ENCODE assay signal across 10 cellular contexts in genomic region chr2:207254526-207255464, GRCh38.
DNase-seq lines count a peak whose midpoint lies in the region; ATAC-seq, FAIRE-seq and TF ChIP-seq lines count a peak whose summit lies in the region.
"Had no signal": no experiment of that assay in that cellular context is flagged by ENCODE, and none has a peak within 500 bp of the region (broad histone marks: within the 10 kb centered on the region; RNA-seq: fewer than 3 reads in every experiment).

No MANE protein-coding gene starts in this region.

- H3K27me3 ChIP-seq in endothelial cell of umbilical vein (ENCODE audit: control insufficient read depth in 2 of 2, insufficient read depth in 2 of 2, low read length in 2 of 2) = no peaks in the 10 kb centered on the region
- no peaks in the 10 kb centered on the region for H3K27me3 ChIP-seq in skeletal muscle satellite cell (ENCODE audit: control insufficient read depth, insufficient read depth, low read length)
- H3K27me3 ChIP-seq in aorta (ENCODE audit: control insufficient read depth in 1 of 2, insufficient read depth in 2 of 2, low read length in 1 of 2) = no peaks in the 10 kb centered on the region
- H3K27me3 ChIP-seq in uterus = no peaks in the 10 kb centered on the region
- H3K27me3 ChIP-seq: tibial nerve had no signal

- H3K4me1 ChIP-seq in endothelial cell of umbilical vein (ENCODE audit: control insufficient read depth, extremely low read depth, insufficient read depth, low read length) (peaks cover 35% of the 10 kb centered on the region), skeletal muscle satellite cell (ENCODE audit: control insufficient read depth, insufficient read depth, low read length) (peaks cover 100% of the 10 kb centered on the region), aorta (ENCODE audit: control insufficient read depth in 1 of 2, insufficient read depth in 2 of 2, low read length in 2 of 2) (peaks cover 0 to 2% of the 10 kb centered on the region in 2 donors), uterus (peaks cover 4 to 7% of the 10 kb centered on the region in 2 donors)

- H3K79me2 ChIP-seq in endothelial cell of umbilical vein (ENCODE audit: control insufficient read depth, insufficient read depth, low read length) = no peaks in the 10 kb centered on the region

- no peaks in the 10 kb centered on the region for H3K9me1 ChIP-seq in endothelial cell of umbilical vein (replicated peaks; ENCODE audit: control insufficient read depth, extremely low read depth, insufficient read depth, low read length)

- 80 to 84% methylated on average over 9 of the region's 9 CpGs for WGBS in aorta, 2 donors

- DNase-seq in OCI-M1 (lab: John Stamatoyannopoulos, UW) (peak; percentile 83), endothelial cell of umbilical vein (ENCODE audit: low read depth, low spot score) (peak; percentile 56), aorta (no peak), uterus (no peak), SW 1271 (lab: John Stamatoyannopoulos, UW) (no peak)
- DNase-seq: cerebellar nuclear complex; NK-92 treated with Interleukin-12 subunit alpha and Interleukin-12 subunit beta, amount 100 ng/mL, for 24 hours had no signal

- CTCF ChIA-PET in endothelial cell of umbilical vein (lab: Charles Lee) = interaction anchor here (0.9 to 1.2 kb wide), 2 partner anchors 29 to 218 kb away, joined by 3 to 4 read pairs; no protein-coding TSS in a partner anchor

- ATAC-seq in GM21786 (IDR thresholded peaks at IDR 0.05; ENCODE audit: unreplicated experiment) (peak; percentile 41), aorta (ENCODE audit: low FRiP score) (no peak)

- H3K36me3 ChIP-seq in endothelial cell of umbilical vein (ENCODE audit: control insufficient read depth in 2 of 2, extremely low read depth in 1 of 2, insufficient read depth in 2 of 2, low read length in 2 of 2) (no peaks in the 10 kb centered on the region), skeletal muscle satellite cell (ENCODE audit: insufficient read depth, low read length) (no peaks in the 10 kb centered on the region), aorta (ENCODE audit: control insufficient read depth in 1 of 2, insufficient read depth in 2 of 2, low read length in 1 of 2) (no peaks in the 10 kb centered on the region), uterus (no peaks in the 10 kb centered on the region)
- H3K36me3 ChIP-seq: tibial nerve had no signal

- H3K27ac ChIP-seq in endothelial cell of umbilical vein (ENCODE audit: insufficient read depth, low read depth, low read length) (no peak overlapping the region), aorta (ENCODE audit: low read depth in 1 of 2, low read length in 2 of 2) (no peak overlapping the region), uterus (peak overlapping the region in 1 of 2 donors; percentile 29)
- H3K27ac ChIP-seq: tibial nerve had no signal

- H3K9me3 ChIP-seq in endothelial cell of umbilical vein (replicated peaks; ENCODE audit: control insufficient read depth, insufficient read depth, low read length) = no peaks in the 10 kb centered on the region
- H3K9me3 ChIP-seq in skeletal muscle satellite cell (replicated peaks; ENCODE audit: low read length) = no peaks in the 10 kb centered on the region
- H3K9me3 ChIP-seq in aorta (ENCODE audit: control insufficient read depth, low read length) = no peaks in the 10 kb centered on the region
- no peaks in the 10 kb centered on the region for H3K9me3 ChIP-seq in uterus
- H3K9me3 ChIP-seq: tibial nerve had no signal

- BruUV-seq in endothelial cell of umbilical vein (replicated peaks; lab: Mats Ljungman, UMichigan) = no TSS peak

- TF ChIP-seq CTCF in endothelial cell of umbilical vein (IDR thresholded peaks at IDR 0.05; ENCODE audit: extremely low read depth in 1 of 2, insufficient read depth in 1 of 2, low read depth in 1 of 2, low read length in 2 of 2) = no peak
- TF ChIP-seq CTCF in uterus (IDR thresholded peaks at IDR 0.05) = no peak

- TF ChIP-seq POLR2A in endothelial cell of umbilical vein (IDR thresholded peaks at IDR 0.05; ENCODE audit: low read depth, low read length) (no peak), uterus (IDR thresholded peaks at IDR 0.05) (no peak)

- H4K20me1 ChIP-seq in endothelial cell of umbilical vein (replicated peaks; ENCODE audit: control insufficient read depth, extremely low read depth, insufficient read depth, low read length) = no peaks in the 10 kb centered on the region

- intact Hi-C loops in endothelial cell of umbilical vein (cut with micrococcal nuclease) (no loop called here), aorta (cut with DNase I) (loop anchor here (5.0 to 10.0 kb wide), 2 partner anchors 87 to 210 kb away; partner anchors contain the start of gene KLF7 (in 1 of the 2)), uterus (cut with DNase I; ENCODE audit: low total_unique reads) (no loop called here)

- dilution Hi-C loops in endothelial cell of umbilical vein (cut with MboI; ENCODE audit: extremely low pct_ligation_motif_present, low sequenced_read_pairs) = no loop called here

- peak overlapping the region; percentile 25 for H3K4me2 ChIP-seq in endothelial cell of umbilical vein (ENCODE audit: insufficient read depth, low read length)
- H3K4me2 ChIP-seq in skeletal muscle satellite cell (ENCODE audit: low read length) = peak overlapping the region; percentile 75

- FAIRE-seq in endothelial cell of umbilical vein (lab: Jason Lieb, UNC) = no peak

- H3K4me3 ChIP-seq in endothelial cell of umbilical vein (replicated peaks in 1 of 3; ENCODE audit: insufficient read depth in 1 of 3, low read depth in 1 of 3, low read length in 3 of 3) = no peak overlapping the region
- peak overlapping the region; percentile 43 for H3K4me3 ChIP-seq in skeletal muscle satellite cell (ENCODE audit: low read length)
- H3K4me3 ChIP-seq in aorta (ENCODE audit: low read length in 2 of 2) = no peak overlapping the region
- H3K4me3 ChIP-seq in uterus = no peak overlapping the region
- H3K4me3 ChIP-seq: tibial nerve had no signal

- POLR2A ChIA-PET in endothelial cell of umbilical vein (lab: Charles Lee) = no interaction called here

- peak overlapping the region; percentile 17 for H2AFZ ChIP-seq in endothelial cell of umbilical vein (ENCODE audit: low read depth, low read length)

- H3K9ac ChIP-seq in endothelial cell of umbilical vein (replicated peaks; ENCODE audit: extremely low read depth, insufficient read depth, low read length) = no peak overlapping the region
- H3K9ac ChIP-seq in skeletal muscle satellite cell (ENCODE audit: low read depth, low read length) = peak overlapping the region; percentile 84

TF ChIP-seq in endothelial cell of umbilical vein, 7 proteins besides CTCF, POLR2A, EP300 and RAD21:
- TF ChIP-seq JUN (IDR thresholded peaks at IDR 0.05; ENCODE audit: borderline replicate concordance, insufficient read depth, insufficient read length, low read depth) (no peak), MYC (IDR thresholded peaks at IDR 0.05; ENCODE audit: low read depth, low read length) (no peak), POLR2AphosphoS5 (IDR thresholded peaks at IDR 0.05; ENCODE audit: insufficient read depth, low read depth, low read length) (no peak), GATA2 (IDR thresholded peaks at IDR 0.05; ENCODE audit: insufficient read depth, insufficient read length, low read depth, low read length) (no peak), MAX (IDR thresholded peaks at IDR 0.05; ENCODE audit: insufficient read depth, insufficient read length) (no peak)

Comparison
In these comparisons a context has a peak if more than half of its experiments do, and no peak if none do; other contexts are left out.
1. DNase-seq: peak in OCI-M1 (single experiment) and endothelial cell of umbilical vein (single experiment); none in aorta (0 of 2), uterus (0 of 2) and SW 1271 (0 of 2).
2. intact Hi-C loops: an anchor here in aorta (5.0 to 10.0 kb wide); none called in endothelial cell of umbilical vein and uterus.